33 cellular contexts compared by ENCODE assay signal in genomic region chr22:22360014-22360413, GRCh38.
"Had no signal": no experiment of that assay in that cellular context is flagged by ENCODE, and none has a peak within 500 bp of the region (broad histone marks: within the 10 kb centered on the region; RNA-seq: fewer than 3 reads in every experiment).

No MANE protein-coding gene starts in this region.

- H3K9me3 ChIP-seq: adrenal gland, ascending aorta, body of pancreas had no signal

- H3K4me1 ChIP-seq: adrenal gland, ascending aorta had no signal

- ATAC-seq: activated naive CD4-positive, alpha-beta T cell treated with anti-CD3 and anti-CD28 coated beads, Interleukin-2, amount 50 U/mL, for 72 hours; activated naive CD8-positive, alpha-beta T cell treated with anti-CD3 and anti-CD28 coated beads, Interleukin-2, amount 50 U/mL, for 24 hours; activated T-cell treated with anti-CD3 and anti-CD28 coated beads, Interleukin-2, amount 50 U/mL, for 4 hours; activated T-cell treated with anti-CD3 and anti-CD28 coated beads, Interleukin-2, amount 50 U/mL, for 72 hours; activated T-helper 17 cell treated with anti-CD3 and anti-CD28 coated beads, Interleukin-2, amount 50 U/mL, for 72 hours; body of pancreas had no signal

- H3K27ac ChIP-seq: adrenal gland, ascending aorta, body of pancreas, brain microvascular endothelial cell, cardiac muscle cell had no signal

- H3K36me3 ChIP-seq: adrenal gland, ascending aorta, brain microvascular endothelial cell, cardiac muscle cell had no signal

- FAIRE-seq: astrocyte, bronchial epithelial cell had no signal

- H3K27me3 ChIP-seq: adrenal gland, ascending aorta, body of pancreas, cardiac muscle cell had no signal

- DNase-seq: activated effector memory CD4-positive, alpha-beta T cell treated with anti-CD3 and anti-CD28 coated beads, Interleukin-2, amount 50 U/mL, for 16 hours; activated effector memory CD4-positive, alpha-beta T cell treated with Interleukin-2 at 50 U/mL for 16 hours; activated gamma-delta T cell; activated gamma-delta T cell treated with Interleukin-2 at 50 U/mL for 16 hours; activated naive CD4-positive, alpha-beta T cell; activated naive CD4-positive, alpha-beta T cell treated with anti-CD3 and anti-CD28 coated beads for 36 hours; activated naive CD4-positive, alpha-beta T cell treated with anti-CD3 and anti-CD28 coated beads, Interleukin-2, amount 10 ng/mL, durations not matched to agents 7 days and 5 days; activated naive CD4-positive, alpha-beta T cell treated with anti-CD3 and anti-CD28 coated beads, Interleukin-2, amount 50 U/mL, for 16 hours; activated naive CD4-positive, alpha-beta T cell treated with Interleukin-2 at 50 U/mL for 16 hours; activated naive CD8-positive, alpha-beta T cell treated with anti-CD3 and anti-CD28 coated beads for 36 hours; activated naive CD8-positive, alpha-beta T cell treated with anti-CD3 and anti-CD28 coated beads, Interleukin-2, amount 10 ng/mL, durations not matched to agents 7 days and 5 days; activated naive CD8-positive, alpha-beta T cell treated with anti-CD3 and anti-CD28 coated beads, Interleukin-2, amount 50 U/mL, for 24 hours; activated T-cell treated with anti-CD3 and anti-CD28 coated beads, Interleukin-2, amount 50 U/mL, for 1 hour; activated T-cell treated with anti-CD3 and anti-CD28 coated beads, Interleukin-2, amount 50 U/mL, for 24 hours; activated T-cell treated with anti-CD3 and anti-CD28 coated beads, Interleukin-2, amount 50 U/mL, for 4 hours; activated T-cell treated with anti-CD3 and anti-CD28 coated beads, Interleukin-2, amount 50 U/mL, for 48 hours; activated T-cell treated with anti-CD3 and anti-CD28 coated beads, Interleukin-2, amount 50 U/mL, for 72 hours; adrenal gland; amniotic stem cell; amygdala; anterior cingulate cortex; aorta; body of pancreas; brain microvascular endothelial cell; caudate nucleus; central memory CD4-positive, alpha-beta T cell; cerebellar nuclear complex had no signal

- H3K4me3 ChIP-seq: adrenal gland, ascending aorta, body of pancreas, cardiac muscle cell had no signal
